In the genomic region with DNA sequence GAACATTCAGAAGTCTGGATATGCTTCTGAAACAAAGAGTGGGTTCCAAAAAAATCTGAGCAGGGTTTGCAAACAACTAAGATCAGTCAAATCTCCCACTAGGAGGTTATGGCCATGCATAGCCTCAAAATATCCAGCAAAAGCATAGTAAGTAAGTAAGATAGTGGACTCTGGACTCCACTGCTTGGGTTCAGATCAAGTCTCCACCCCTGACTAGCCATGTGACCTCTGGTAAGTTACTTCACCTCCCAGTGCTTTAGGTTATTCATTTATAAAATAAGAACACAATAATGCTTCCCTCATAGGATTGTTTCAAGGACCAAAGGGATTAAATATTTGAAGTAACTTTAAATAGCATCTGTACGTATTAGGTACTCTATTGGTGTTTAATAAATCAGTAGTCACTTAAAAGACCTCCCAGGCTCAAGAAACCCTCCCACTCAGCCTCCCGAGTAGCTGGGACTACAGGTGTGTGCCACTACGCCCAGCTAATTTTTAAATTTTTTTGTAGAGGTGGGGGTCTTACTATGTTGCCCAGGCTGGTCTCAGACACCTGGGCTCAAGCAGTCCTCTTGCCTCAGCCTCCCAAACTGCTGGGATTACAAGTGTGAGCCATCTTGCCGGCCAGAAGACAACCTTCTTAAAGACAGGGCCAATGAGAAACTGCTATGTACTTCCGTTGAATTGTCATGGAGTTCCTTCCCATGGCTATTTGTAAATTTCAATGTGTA, we compare ENCODE assay signal across 1 cellular context.
TF ChIP-seq lines count a peak whose summit lies in the region.

No MANE protein-coding gene starts in this region.

TF ChIP-seq in K562, 482 proteins besides CTCF, POLR2A, EP300 and RAD21 (continued from another document):
- no peak for TF ChIP-seq THAP12 (CRISPR knock-in tag; IDR thresholded peaks at IDR 0.05)
